ENCODE assay signal across 9 cellular contexts in genomic region chr1:33086384-33086850, GRCh38. TPM values are rescaled to one million over a fixed set of nuclear protein-coding genes. Genes with fewer than 3 reads are reported as not detected.
DNase-seq lines count a peak whose midpoint lies in the region; ATAC-seq and TF ChIP-seq lines count a peak whose summit lies in the region.
"Had no signal": no experiment of that assay in that cellular context is flagged by ENCODE, and none has a peak within 500 bp of the region (broad histone marks: within the 10 kb centered on the region; RNA-seq: fewer than 3 reads in every experiment).

No MANE protein-coding gene starts in this region.

- peak; percentile 61 to 74 (median 66) for TF ChIP-seq CTCF in thyroid gland (IDR thresholded peaks at IDR 0.05)

- CTCF ChIA-PET in activated CD4-positive, alpha-beta memory T cell treated with anti-CD3 and anti-CD28 coated beads for 36 hours (lab: Charles Lee) = interaction anchor here (0.6 to 5.6 kb wide), 12 partner anchors 9 to 634 kb away, joined by 3 to 52 read pairs (median 4); partner anchors contain the start of gene HPCA

- H3K4me1 Mint-ChIP-seq in activated CD4-positive, alpha-beta memory T cell treated with anti-CD3 and anti-CD28 coated beads for 36 hours (ENCODE audit: low read depth) = peaks cover 15% of the 10 kb centered on the region

- ATAC-seq in esophagus mucosa (peak; percentile 57), GM19324 (IDR thresholded peaks at IDR 0.05; ENCODE audit: low FRiP score, unreplicated experiment) (no peak)

- no peaks in the 10 kb centered on the region for H3K9me3 ChIP-seq in thyroid gland

- no peak overlapping the region for H3K4me3 ChIP-seq in thyroid gland (replicated peaks in 1 of 3)

- DNase-seq in activated gamma-delta T cell treated with Interleukin-2 at 50 U/mL for 16 hours (peak; percentile 20), activated gamma-delta T cell (lab: John Stamatoyannopoulos, UW) (no peak), NCI-H446 treated with DMSO at 0.1 percent for 48 hours (lab: John Stamatoyannopoulos, UW) (peak; percentile 3), middle frontal gyrus (ENCODE audit: extremely low spot score, low spot score) (peak; percentile 78), thyroid gland (peak; percentile 78 to 80)
- peak; percentile 64 for DNase-seq in activated CD4-positive, alpha-beta memory T cell treated with anti-CD3 and anti-CD28 coated beads for 36 hours

- intact Hi-C loops in activated CD4-positive, alpha-beta memory T cell treated with anti-CD3 and anti-CD28 coated beads for 36 hours (cut with micrococcal nuclease) = loop anchor here (10.0 kb wide), 1 partner anchor 152 kb away; no protein-coding TSS in a partner anchor
- intact Hi-C loops in thyroid gland (cut with DNase I) = loop anchor here (10.0 kb wide), 1 partner anchor 152 kb away; no protein-coding TSS in a partner anchor

- H3K27me3 ChIP-seq in thyroid gland = no peaks in the 10 kb centered on the region

- no peaks in the 10 kb centered on the region for H3K36me3 ChIP-seq in thyroid gland

- H3K36me3 Mint-ChIP-seq in activated CD4-positive, alpha-beta memory T cell treated with anti-CD3 and anti-CD28 coated beads for 36 hours = no peaks in the 10 kb centered on the region
- H3K36me3 Mint-ChIP-seq: activated naive CD4-positive, alpha-beta T cell treated with anti-CD3 and anti-CD28 coated beads, Interleukin-2, amount 50 U/mL, for 24 hours had no signal

- POLR2A ChIA-PET in activated CD4-positive, alpha-beta memory T cell treated with anti-CD3 and anti-CD28 coated beads for 36 hours (lab: Charles Lee) = no interaction called here

- H3K27ac Mint-ChIP-seq in activated CD4-positive, alpha-beta memory T cell treated with anti-CD3 and anti-CD28 coated beads for 36 hours = no peak overlapping the region

- H3K4me1 ChIP-seq in thyroid gland = peaks cover 3 to 10% of the 10 kb centered on the region in 2 donors

- no peaks in the 10 kb centered on the region for H3K9me3 Mint-ChIP-seq in activated CD4-positive, alpha-beta memory T cell treated with anti-CD3 and anti-CD28 coated beads for 36 hours
- H3K9me3 Mint-ChIP-seq: activated naive CD4-positive, alpha-beta T cell treated with anti-CD3 and anti-CD28 coated beads, Interleukin-2, amount 50 U/mL, for 24 hours had no signal

- H3K27ac ChIP-seq in thyroid gland = no peak overlapping the region

- 27 to 39% methylated on average over 8 to 12 of the region's 12 CpGs for WGBS in thyroid gland, 2 donors

- no peak for TF ChIP-seq POLR2A in thyroid gland (IDR thresholded peaks at IDR 0.05)

- H3K4me3 Mint-ChIP-seq in activated CD4-positive, alpha-beta memory T cell treated with anti-CD3 and anti-CD28 coated beads for 36 hours = no peak overlapping the region
- H3K4me3 Mint-ChIP-seq: activated naive CD4-positive, alpha-beta T cell treated with anti-CD3 and anti-CD28 coated beads, Interleukin-2, amount 50 U/mL, for 24 hours had no signal

- no peaks in the 10 kb centered on the region for H3K27me3 Mint-ChIP-seq in activated CD4-positive, alpha-beta memory T cell treated with anti-CD3 and anti-CD28 coated beads for 36 hours
- H3K27me3 Mint-ChIP-seq: activated naive CD4-positive, alpha-beta T cell treated with anti-CD3 and anti-CD28 coated beads, Interleukin-2, amount 50 U/mL, for 24 hours had no signal

RNA-seq across cellular contexts. Expression of gene AZIN2, which starts 5.5 kb away (rescaled TPM):
- total RNA-seq in activated CD4-positive, alpha-beta memory T cell treated with anti-CD3 and anti-CD28 coated beads for 36 hours = 1 to 10 TPM; 2.5 to 2.9 TPM
- total RNA-seq in esophagus mucosa (1.4 TPM), thyroid gland (10 to 100 TPM in 1 of 4 donors, 1 to 10 TPM in 3; 4.9 to 13.6 (median 5.3) TPM)

RNA-seq across cellular contexts. Expression of gene AK2, which starts 49.7 kb away (rescaled TPM):
- total RNA-seq in activated CD4-positive, alpha-beta memory T cell treated with anti-CD3 and anti-CD28 coated beads for 36 hours = 100 to 1,000 TPM; 325 to 328 TPM
- total RNA-seq in esophagus mucosa = 164 TPM
- 100 to 1,000 TPM; 214 to 308 (median 256) TPM for total RNA-seq in thyroid gland
